ENCODE assay signal across 16 cellular contexts in genomic region chr3:171979081-171979480, GRCh38.
A peak's percentile ranks its signal among the peaks of the same experiment; 100 is the strongest.
DNase-seq lines count a peak whose midpoint lies in the region; ATAC-seq, FAIRE-seq and TF ChIP-seq lines count a peak whose summit lies in the region.
"Had no signal": no experiment of that assay in that cellular context is flagged by ENCODE, and none has a peak within 500 bp of the region (broad histone marks: within the 10 kb centered on the region; RNA-seq: fewer than 3 reads in every experiment).

No MANE protein-coding gene starts in this region.

- H3K9me1 ChIP-seq in K562 (ENCODE audit: control insufficient read depth, insufficient read depth, low read length), result no peaks in the 10 kb centered on the region

- H3K4me1 ChIP-seq in K562 (replicated peaks in 1 of 2; ENCODE audit: control insufficient read depth in 2 of 2, insufficient read depth in 2 of 2, low read length in 2 of 2), result peaks cover 0 to 58% of the 10 kb centered on the region in 2 experiments; a peak in 3 of 5 replicates
- H3K4me1 ChIP-seq in spleen, result peaks cover 0 to 95% (median 17%) of the 10 kb centered on the region in 6 donors
- H3K4me1 ChIP-seq: BE2C had no signal

- ATAC-seq in K562, result no peak
- no peak for ATAC-seq in HG02588 (IDR thresholded peaks at IDR 0.05; ENCODE audit: unreplicated experiment)
- no peak for ATAC-seq in GM18511 (IDR thresholded peaks at IDR 0.05; ENCODE audit: unreplicated experiment)
- ATAC-seq: A549, HCT116, HepG2 had no signal

- in situ Hi-C loops in K562 (cut with MboI), result loop anchor here (5.0 kb wide), 1 partner anchor 48 kb away; no protein-coding TSS in a partner anchor

- WGBS in K562 (ENCODE audit: insufficient coverage, low coverage, missing lambda C conversion rate), result 83% methylated on average over 8 of the region's 8 CpGs
- 68 to 86% (median 83%) methylated on average over 8 of the region's 8 CpGs for WGBS in spleen, 5 donors

- no peaks in the 10 kb centered on the region for H3K79me2 ChIP-seq in K562 (ENCODE audit: control insufficient read depth, insufficient read depth, low read length)

- peak overlapping the region; percentile 48 for H2AFZ ChIP-seq in K562 (ENCODE audit: low read depth, low read length)

- no peak overlapping the region for H3K4me3 ChIP-seq in HL-60 (replicated peaks; ENCODE audit: insufficient read depth, low read length)
- H3K4me3 ChIP-seq in K562, result no peak overlapping the region
- no peak overlapping the region for H3K4me3 ChIP-seq in spleen
- H3K4me3 ChIP-seq: A549 had no signal

- no peak for TF ChIP-seq CTCF in HL-60 (IDR thresholded peaks at IDR 0.05; ENCODE audit: insufficient read depth, low read length)
- TF ChIP-seq CTCF in K562 (IDR thresholded peaks at IDR 0.05 in 2 of 3, conservative IDR thresholded peaks at IDR 0.05 in 1 of 3; ENCODE audit: insufficient read depth in 2 of 3, low read depth in 1 of 3, low read length in 3 of 3), result no peak
- no peak for TF ChIP-seq CTCF in spleen (IDR thresholded peaks at IDR 0.05 in 8 of 11, conservative IDR thresholded peaks at IDR 0.05 in 3 of 11)

- H3K4me2 ChIP-seq in K562 (ENCODE audit: insufficient read depth, low read length), result no peak overlapping the region
- H3K4me2 ChIP-seq: A549 had no signal

- CTCF ChIA-PET in K562 (lab: Yijun Ruan, JAX; ENCODE audit: low intra/inter-chr PET ratio), result no interaction called here

- TF ChIP-seq EP300 in K562 (IDR thresholded peaks at IDR 0.05; ENCODE audit: low read length), result no peak

- intact Hi-C loops in K562 (cut with micrococcal nuclease) (no loop called here), spleen (cut with DNase I; ENCODE audit: low total_unique reads) (no loop called here)

- DNase-seq in HL-60 (ENCODE audit: low read depth in 1 of 2, low spot score in 1 of 2) (peak in 1 of 2 experiments; percentile 52), MV-4-11 (lab: John Stamatoyannopoulos, UW) (peak; percentile 18), K562 (ENCODE audit: extremely low read depth in 1 of 4, low spot score in 3 of 4) (no peak), spleen (no peak)
- DNase-seq in stimulated activated CD4-positive, alpha-beta T cell treated with anti-CD3 and anti-CD28 coated beads, Interleukin-4, amount 100 ng/mL, for 1 hour, result no peak
- DNase-seq: BE2C; CD8-positive, alpha-beta memory T cell; DMS53; GF-D8 had no signal

- H3K27ac ChIP-seq in HL-60 (replicated peaks) (peak overlapping the region; percentile 93), K562 (ENCODE audit: extremely low read depth, low read depth, low read length) (no peak overlapping the region), spleen (peak overlapping the region in 6 of 8 donors; percentile 63 to 85 (median 77))
- H3K27ac ChIP-seq: A549 had no signal

- no peak for TF ChIP-seq RAD21 in K562 (CRISPR knock-in tag; conservative IDR thresholded peaks at IDR 0.05 in 1 of 2, IDR thresholded peaks at IDR 0.05 in 1 of 2)

- no peaks in the 10 kb centered on the region for H4K20me1 ChIP-seq in K562 (replicated peaks; ENCODE audit: control insufficient read depth, insufficient read depth, low read length)

- TF ChIP-seq POLR2A in K562 (conservative IDR thresholded peaks at IDR 0.05) (no peak), spleen (IDR thresholded peaks at IDR 0.05) (no peak)

- POLR2A ChIA-PET in K562 (lab: Yijun Ruan, JAX), result interaction anchor here (0.6 kb wide), 1 partner anchor 114 kb away, joined by 3 read pairs; no protein-coding TSS in a partner anchor

- BruUV-seq in K562 (replicated peaks; lab: Mats Ljungman, UMichigan), result no TSS peak

- H3K27me3 ChIP-seq in HL-60 (ENCODE audit: insufficient read depth, poor library complexity, severe bottlenecking) (no peaks in the 10 kb centered on the region), K562 (ENCODE audit: control insufficient read depth in 2 of 2, insufficient read depth in 2 of 2, low read length in 2 of 2) (no peaks in the 10 kb centered on the region), spleen (replicated peaks in 1 of 7) (no peaks in the 10 kb centered on the region)
- H3K27me3 ChIP-seq: BE2C had no signal

- H3K9me3 ChIP-seq in K562 (replicated peaks; ENCODE audit: control insufficient read depth, insufficient read depth, low read depth, low read length) (no peaks in the 10 kb centered on the region), spleen (no peaks in the 10 kb centered on the region)
- H3K9me3 ChIP-seq: A549, BE2C had no signal

- H3K9ac ChIP-seq in K562 (ENCODE audit: insufficient read depth in 1 of 2, low read depth in 2 of 2, low read length in 2 of 2), result no peak overlapping the region

- no peak for FAIRE-seq in K562 (lab: Jason Lieb, UNC)
- FAIRE-seq: A549, H54, HepG2, HTR-8/SVneo had no signal

- H3K36me3 ChIP-seq in K562 (ENCODE audit: control insufficient read depth, insufficient read depth, low read length), result no peaks in the 10 kb centered on the region
- no peaks in the 10 kb centered on the region for H3K36me3 ChIP-seq in spleen
- H3K36me3 ChIP-seq: BE2C had no signal

TF ChIP-seq in K562, 482 proteins besides CTCF, POLR2A, EP300 and RAD21 (continues in another document):
- TF ChIP-seq KLF10 (CRISPR knock-in tag; IDR thresholded peaks at IDR 0.05) (no peak), CHD1 (IDR thresholded peaks at IDR 0.05; ENCODE audit: low read length) (no peak), CLOCK (CRISPR knock-in tag; IDR thresholded peaks at IDR 0.05; ENCODE audit: borderline replicate concordance) (no peak), TAF15 (IDR thresholded peaks at IDR 0.05; ENCODE audit: low read depth, low read length) (no peak), HDAC2 (IDR thresholded peaks at IDR 0.05) (no peak), C11orf30 (IDR thresholded peaks at IDR 0.05; ENCODE audit: low read depth) (no peak), ZNF695 (CRISPR knock-in tag; IDR thresholded peaks at IDR 0.05) (no peak), HDAC1 (IDR thresholded peaks at IDR 0.05) (no peak), DPF2 (IDR thresholded peaks at IDR 0.05) (no peak), FOXK1 (CRISPR knock-in tag; IDR thresholded peaks at IDR 0.05; ENCODE audit: borderline replicate concordance) (0 out of 2 replicates have a peak, but pooled peaks have one; percentile 43), FOXM1 (IDR thresholded peaks at IDR 0.05; ENCODE audit: low read depth) (no peak), FOXM1 (CRISPR knock-in tag; IDR thresholded peaks at IDR 0.05; ENCODE audit: low read depth) (no peak), DMBX1 (CRISPR knock-in tag; IDR thresholded peaks at IDR 0.05; ENCODE audit: borderline replicate concordance) (peak; percentile 23; the same call in 1 of the 2 replicates), ZNF316 (IDR thresholded peaks at IDR 0.05) (no peak), ZNF395 (CRISPR knock-in tag; IDR thresholded peaks at IDR 0.05) (no peak; the same call in 1 of the 2 replicates), MLLT1 (IDR thresholded peaks at IDR 0.05) (no peak), SOX6 (IDR thresholded peaks at IDR 0.05) (no peak), ZNF436 (CRISPR knock-in tag; IDR thresholded peaks at IDR 0.05) (no peak), CAMTA2 (CRISPR knock-in tag; conservative IDR thresholded peaks at IDR 0.05) (no peak), ZKSCAN3 (CRISPR knock-in tag; IDR thresholded peaks at IDR 0.05) (no peak), CGGBP1 (CRISPR knock-in tag; IDR thresholded peaks at IDR 0.05) (no peak)
